7 cellular contexts compared by ENCODE assay signal in the genomic region with DNA sequence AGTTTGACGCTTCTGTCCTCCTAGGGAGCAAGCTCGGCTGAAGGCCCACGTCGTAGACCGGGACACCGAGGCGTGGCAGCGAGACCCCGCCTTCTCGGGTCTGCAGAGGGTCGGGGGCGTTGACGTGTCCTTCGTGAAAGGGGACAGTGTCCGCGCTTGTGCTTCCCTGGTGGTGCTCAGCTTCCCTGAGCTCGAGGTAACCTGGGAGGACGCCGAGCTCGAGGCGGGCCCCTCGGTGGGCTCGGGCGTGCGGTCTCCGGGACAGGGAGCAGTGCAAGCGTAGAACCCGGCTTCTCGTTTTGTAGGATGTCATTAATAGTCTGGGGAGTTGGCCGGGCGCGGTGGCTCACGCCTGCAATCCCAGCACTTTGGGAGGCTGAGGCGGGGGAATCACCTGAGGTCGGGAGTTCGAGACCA. TPM values are rescaled to one million over a fixed set of nuclear protein-coding genes. Genes with fewer than 3 reads are reported as not detected.
DNase-seq lines count a peak whose midpoint lies in the region; ATAC-seq and TF ChIP-seq lines count a peak whose summit lies in the region.

No MANE protein-coding gene starts in this region.

- H3K4me3 ChIP-seq in iPS-11a (ENCODE audit: low read depth, low read length): peak overlapping the region; percentile 89

- no peak for TF ChIP-seq CTCF in HFFc6 (IDR thresholded peaks at IDR 0.05)

- ATAC-seq in HG03342 (IDR thresholded peaks at IDR 0.05; ENCODE audit: unreplicated experiment): no peak

- CTCF ChIA-PET in activated CD4-positive, alpha-beta memory T cell treated with anti-CD3 and anti-CD28 coated beads, Interleukin-2, amount 10 ng/mL, durations not matched to agents 7 days and 5 days (lab: Charles Lee): interaction anchor here (0.5 to 1.5 kb wide), 5 partner anchors 11 to 807 kb away, joined by 3 to 5 read pairs (median 3); a partner anchor contains a TSS

- POLR2A ChIA-PET in activated CD4-positive, alpha-beta memory T cell treated with anti-CD3 and anti-CD28 coated beads, Interleukin-2, amount 10 ng/mL, durations not matched to agents 7 days and 5 days (lab: Charles Lee): interaction anchor here (0.9 to 1.2 kb wide), 3 partner anchors 25 to 522 kb away, joined by 3 to 5 read pairs (median 3); no protein-coding TSS in a partner anchor

- H3K4me1 Mint-ChIP-seq in HFFc6 (ENCODE audit: low read depth): peaks cover 31% of the 10 kb centered on the region
- peaks cover 24% of the 10 kb centered on the region for H3K4me1 Mint-ChIP-seq in activated CD4-positive, alpha-beta memory T cell treated with anti-CD3 and anti-CD28 coated beads, Interleukin-2, amount 10 ng/mL, durations not matched to agents 7 days and 5 days

- peak overlapping the region; percentile 91 for H3K27ac ChIP-seq in substantia nigra (ENCODE audit: low read depth, low read length, poor library complexity, severe bottlenecking)

- peak overlapping the region; percentile 95 for H3K27ac Mint-ChIP-seq in HFFc6
- peak overlapping the region; percentile 61 for H3K27ac Mint-ChIP-seq in activated CD4-positive, alpha-beta memory T cell treated with anti-CD3 and anti-CD28 coated beads, Interleukin-2, amount 10 ng/mL, durations not matched to agents 7 days and 5 days

- H3K4me3 Mint-ChIP-seq in HFFc6: peak overlapping the region; percentile 88
- H3K4me3 Mint-ChIP-seq in activated CD4-positive, alpha-beta memory T cell treated with anti-CD3 and anti-CD28 coated beads, Interleukin-2, amount 10 ng/mL, durations not matched to agents 7 days and 5 days: peak overlapping the region; percentile 82

- H3K36me3 Mint-ChIP-seq in HFFc6 (ENCODE audit: low read depth): peaks cover 29% of the 10 kb centered on the region
- peaks cover 3% of the 10 kb centered on the region for H3K36me3 Mint-ChIP-seq in activated CD4-positive, alpha-beta memory T cell treated with anti-CD3 and anti-CD28 coated beads, Interleukin-2, amount 10 ng/mL, durations not matched to agents 7 days and 5 days (ENCODE audit: low read depth)

- no peak for DNase-seq in HFFc6
- no peak for DNase-seq in activated CD4-positive, alpha-beta memory T cell treated with anti-CD3 and anti-CD28 coated beads, Interleukin-2, amount 10 ng/mL, durations not matched to agents 7 days and 5 days
- peak in 1 of 49 donors; percentile 60 for DNase-seq in substantia nigra (lab: John Stamatoyannopoulos, UW)
- no peak for DNase-seq in A172 (ENCODE audit: low spot score)
- no peak for DNase-seq in globus pallidus (ENCODE audit: low spot score)

- H3K27me3 Mint-ChIP-seq in HFFc6 (ENCODE audit: insufficient read depth): peaks cover 6% of the 10 kb centered on the region
- H3K27me3 Mint-ChIP-seq in activated CD4-positive, alpha-beta memory T cell treated with anti-CD3 and anti-CD28 coated beads, Interleukin-2, amount 10 ng/mL, durations not matched to agents 7 days and 5 days: peaks cover 25% of the 10 kb centered on the region

- no peaks in the 10 kb centered on the region for H3K9me3 Mint-ChIP-seq in HFFc6
- no peaks in the 10 kb centered on the region for H3K9me3 Mint-ChIP-seq in activated CD4-positive, alpha-beta memory T cell treated with anti-CD3 and anti-CD28 coated beads, Interleukin-2, amount 10 ng/mL, durations not matched to agents 7 days and 5 days

RNA-seq across cellular contexts. Expression of a gene that starts 0.7 kb away (rescaled TPM):
- 10 to 100 TPM; 11.7 to 17.3 (median 13.7) TPM for total RNA-seq in HFFc6 (2021; fragmentation: NEBNext Ultra II Directional; extraction: Animal tissue kit (Norgen Biotek cat#: 25700))
- 10 to 100 TPM; 14.2 to 16.2 TPM for total RNA-seq in activated CD4-positive, alpha-beta memory T cell treated with anti-CD3 and anti-CD28 coated beads, Interleukin-2, amount 10 ng/mL, durations not matched to agents 7 days and 5 days
- 19.9 and 60.1 TPM in 2 replicates for total RNA-seq in A172 (2014; rRNA removed; shearing (Covaris generic))
